Comparison of ENCODE assay signal across 18 cellular contexts in genomic region chr6:127933852-127934840, GRCh38. TPM values are rescaled to one million over a fixed set of nuclear protein-coding genes. Genes with fewer than 3 reads are reported as not detected.
DNase-seq lines count a peak whose midpoint lies in the region; ATAC-seq and TF ChIP-seq lines count a peak whose summit lies in the region.
"Had no signal": no experiment of that assay in that cellular context is flagged by ENCODE, and none has a peak within 500 bp of the region (broad histone marks: within the 10 kb centered on the region; RNA-seq: fewer than 3 reads in every experiment).

No MANE protein-coding gene starts in this region.

- H3K4me1 ChIP-seq in testis = no peaks in the 10 kb centered on the region

- H3K9me3 ChIP-seq in testis = no peaks in the 10 kb centered on the region
- H3K9me3 ChIP-seq: A549 had no signal

- no peak for TF ChIP-seq POLR2A in testis (IDR thresholded peaks at IDR 0.05)

- no peaks in the 10 kb centered on the region for H3K27me3 ChIP-seq in testis
- H3K27me3 ChIP-seq: sigmoid colon had no signal

- TF ChIP-seq CTCF in testis (IDR thresholded peaks at IDR 0.05) = no peak

- no peak overlapping the region for H3K4me3 ChIP-seq in testis
- H3K4me3 ChIP-seq: A549, sigmoid colon had no signal

- H3K4me3 Mint-ChIP-seq in activated T-cell treated with anti-CD3 and anti-CD28 coated beads, Interleukin-2, amount 50 U/mL, for 4 hours = peak overlapping the region; percentile 54
- H3K4me3 Mint-ChIP-seq: endodermal cell had no signal

- H3K9me3 Mint-ChIP-seq in activated T-cell treated with anti-CD3 and anti-CD28 coated beads, Interleukin-2, amount 50 U/mL, for 4 hours = peaks cover 12% of the 10 kb centered on the region

- intact Hi-C loops in testis (cut with DNase I; ENCODE audit: low total_unique reads) = no loop called here

- no peak for DNase-seq in activated T-cell treated with anti-CD3 and anti-CD28 coated beads, Interleukin-2, amount 50 U/mL, for 4 hours
- no peak for DNase-seq in activated T-cell treated with anti-CD3 and anti-CD28 coated beads, Interleukin-2, amount 50 U/mL, for 48 hours
- DNase-seq in activated CD4-positive, alpha-beta T cell treated with anti-CD3 and anti-CD28 coated beads, Interleukin-2, amount 50 U/mL, for 1 hour = peak; percentile 24
- DNase-seq in central memory CD4-positive, alpha-beta T cell = peak; percentile 68
- DNase-seq in stimulated activated naive CD8-positive, alpha-beta T cell treated with anti-CD3 and anti-CD28 coated beads, Interleukin-15, Interleukin-2, amounts not matched to agents 100 U/mL and 50 U/mL, for 24 hours = no peak
- DNase-seq in epidermal melanocyte (ENCODE audit: insufficient read length, low spot score) (no peak), testis (no peak)
- DNase-seq: activated CD8-positive, alpha-beta memory T cell treated with anti-CD3 and anti-CD28 coated beads for 24 hours; C1 segment of cervical spinal cord; cerebellar nuclear complex; endodermal cell; midbrain; NCI-H2029; SHP77; sigmoid colon had no signal

- peaks cover 50% of the 10 kb centered on the region for H3K4me1 Mint-ChIP-seq in activated T-cell treated with anti-CD3 and anti-CD28 coated beads, Interleukin-2, amount 50 U/mL, for 4 hours (ENCODE audit: low read depth)
- H3K4me1 Mint-ChIP-seq: endodermal cell had no signal

- ATAC-seq in activated T-cell treated with anti-CD3 and anti-CD28 coated beads, Interleukin-2, amount 50 U/mL, for 4 hours = peak; percentile 80 to 85
- peak; percentile 69 for ATAC-seq in stimulated activated naive CD8-positive, alpha-beta T cell treated with anti-CD3 and anti-CD28 coated beads, Interleukin-15, Interleukin-2, amounts not matched to agents 100 U/mL and 50 U/mL, for 24 hours
- ATAC-seq in GM18867 (IDR thresholded peaks at IDR 0.05; ENCODE audit: unreplicated experiment) = no peak
- ATAC-seq: A549 had no signal

- H3K27ac ChIP-seq in testis = no peak overlapping the region
- H3K27ac ChIP-seq: A549, sigmoid colon had no signal

- H3K36me3 ChIP-seq in testis (ENCODE audit: low read depth, missing control alignments) = no peaks in the 10 kb centered on the region
- H3K36me3 ChIP-seq: sigmoid colon had no signal

- no peaks in the 10 kb centered on the region for H3K36me3 Mint-ChIP-seq in activated T-cell treated with anti-CD3 and anti-CD28 coated beads, Interleukin-2, amount 50 U/mL, for 4 hours (ENCODE audit: insufficient read depth)

- no peaks in the 10 kb centered on the region for H3K27me3 Mint-ChIP-seq in activated T-cell treated with anti-CD3 and anti-CD28 coated beads, Interleukin-2, amount 50 U/mL, for 4 hours (ENCODE audit: low read depth)

- WGBS in testis, 2 donors = 92% methylated on average over 7 of the region's 7 CpGs

RNA-seq across cellular contexts. Expression of gene THEMIS, which starts 33.3 kb away (rescaled TPM):
- 1 to 10 TPM; 7.4 to 7.8 (median 7.8) TPM for total RNA-seq in activated T-cell treated with anti-CD3 and anti-CD28 coated beads, Interleukin-2, amount 50 U/mL, for 4 hours
- total RNA-seq in testis = 1 to 10 TPM in 1 of 2 donors, under 1 TPM in 1; 0.62 to 2.1 TPM
- polyA plus RNA-seq in testis (ENCODE audit: insufficient read depth, low read depth, low replicate concordance) = 0.36 TPM
- total RNA-seq: endodermal cell, NCI-H460 had no signal
- polyA plus RNA-seq: A549 had no signal

Comparison
In these comparisons a context has a peak if more than half of its experiments do, and no peak if none do; other contexts are left out.
1. DNase-seq: peak in activated CD4-positive, alpha-beta T cell treated with anti-CD3 and anti-CD28 coated beads, Interleukin-2, amount 50 U/mL, for 1 hour (single experiment) and central memory CD4-positive, alpha-beta T cell (single experiment); none in activated T-cell treated with anti-CD3 and anti-CD28 coated beads, Interleukin-2, amount 50 U/mL, for 4 hours (single experiment), activated T-cell treated with anti-CD3 and anti-CD28 coated beads, Interleukin-2, amount 50 U/mL, for 48 hours (0 of 2), stimulated activated naive CD8-positive, alpha-beta T cell treated with anti-CD3 and anti-CD28 coated beads, Interleukin-15, Interleukin-2, amounts not matched to agents 100 U/mL and 50 U/mL, for 24 hours (single experiment), epidermal melanocyte (single experiment) and testis (single experiment).